Comparison of ENCODE assay signal across 27 cellular contexts in the genomic region with DNA sequence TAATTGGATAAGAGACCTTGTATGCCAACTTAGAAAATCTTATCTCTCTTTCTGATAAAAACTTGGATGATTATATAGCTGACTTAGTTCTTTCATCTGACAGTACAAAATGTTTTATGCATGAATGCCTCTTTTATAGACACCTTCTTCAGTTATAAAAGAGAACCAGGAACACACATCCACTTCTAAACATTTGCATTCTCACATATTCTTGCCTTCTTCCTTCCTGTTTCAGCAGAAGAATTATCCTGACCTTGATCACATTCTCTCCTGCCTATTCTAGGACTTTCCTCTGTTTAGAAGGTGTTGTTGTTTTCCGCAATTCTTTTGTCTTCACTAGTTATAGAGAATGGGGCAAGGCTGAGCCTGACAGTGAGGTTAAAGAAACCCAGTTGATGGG.
"Had no signal": no experiment of that assay in that cellular context is flagged by ENCODE, and none has a peak within 500 bp of the region (broad histone marks: within the 10 kb centered on the region; RNA-seq: fewer than 3 reads in every experiment).

No MANE protein-coding gene starts in this region.

- H3K9me3 Mint-ChIP-seq: effector memory CD8-positive, alpha-beta T cell; naive thymus-derived CD8-positive, alpha-beta T cell; nephron progenitor cell; stimulated activated naive CD8-positive, alpha-beta T cell treated with anti-CD3 and anti-CD28 coated beads, Interleukin-15, amount 100 ng/mL, for 72 hours had no signal

- H3K4me1 Mint-ChIP-seq: naive thymus-derived CD8-positive, alpha-beta T cell; nephron progenitor cell; stimulated activated naive CD8-positive, alpha-beta T cell treated with anti-CD3 and anti-CD28 coated beads, Interleukin-15, amount 100 ng/mL, for 72 hours had no signal

- H3K4me1 ChIP-seq: right lobe of liver, suprapubic skin, transverse colon, upper lobe of right lung, uterus had no signal

- DNase-seq: cortex of kidney; effector memory CD8-positive, alpha-beta T cell; foreskin fibroblast; gastrocnemius medialis; head of caudate nucleus; kidney; mammary epithelial cell; naive thymus-derived CD8-positive, alpha-beta T cell; nephron progenitor cell; occipital lobe; ovary; posterior cingulate gyrus; psoas muscle; right lobe of liver; small intestine; stimulated activated CD4-positive, alpha-beta T cell treated with anti-CD3 and anti-CD28 coated beads, Interleukin-15, amount 100 ng/mL, for 24 hours; stimulated activated CD4-positive, alpha-beta T cell treated with anti-CD3 and anti-CD28 coated beads, Interleukin-2, amount 100 ng/mL, for 48 hours; stimulated activated naive CD4-positive, alpha-beta T cell; stimulated activated naive CD8-positive, alpha-beta T cell treated with anti-CD3 and anti-CD28 coated beads, Interleukin-15, amount 100 ng/mL, for 72 hours; transverse colon; upper lobe of right lung; uterus had no signal

- H3K27me3 ChIP-seq: gastrocnemius medialis, hepatocyte, ovary, right lobe of liver, suprapubic skin, transverse colon, upper lobe of right lung, uterus had no signal

- H3K4me3 ChIP-seq: gastrocnemius medialis, hepatocyte, ovary, psoas muscle, right lobe of liver, suprapubic skin, transverse colon, upper lobe of right lung, uterus had no signal

- H3K27ac Mint-ChIP-seq: effector memory CD8-positive, alpha-beta T cell; naive thymus-derived CD8-positive, alpha-beta T cell; nephron progenitor cell; stimulated activated naive CD8-positive, alpha-beta T cell treated with anti-CD3 and anti-CD28 coated beads, Interleukin-15, amount 100 ng/mL, for 72 hours had no signal

- H3K4me2 ChIP-seq: hepatocyte had no signal

- H3K4me3 Mint-ChIP-seq: effector memory CD8-positive, alpha-beta T cell; naive thymus-derived CD8-positive, alpha-beta T cell; nephron progenitor cell; stimulated activated naive CD8-positive, alpha-beta T cell treated with anti-CD3 and anti-CD28 coated beads, Interleukin-15, amount 100 ng/mL, for 72 hours had no signal

- H3K9me3 ChIP-seq: gastrocnemius medialis, ovary, psoas muscle, right lobe of liver, suprapubic skin, transverse colon, upper lobe of right lung, uterus had no signal

- ATAC-seq: effector memory CD8-positive, alpha-beta T cell; esophagus mucosa; gastrocnemius medialis; left lobe of liver; naive thymus-derived CD8-positive, alpha-beta T cell; psoas muscle; right lobe of liver; stimulated activated naive CD8-positive, alpha-beta T cell treated with anti-CD3 and anti-CD28 coated beads, Interleukin-15, amount 100 ng/mL, for 72 hours; upper lobe of right lung had no signal

- H3K27ac ChIP-seq: epithelial cell of prostate, gastrocnemius medialis, hepatocyte, ovary, psoas muscle, right lobe of liver, suprapubic skin, transverse colon, upper lobe of right lung, uterus had no signal

- H3K79me2 ChIP-seq: hepatocyte had no signal

- H2AFZ ChIP-seq: hepatocyte had no signal

- H3K36me3 ChIP-seq: gastrocnemius medialis, ovary, right lobe of liver, suprapubic skin, transverse colon, upper lobe of right lung, uterus had no signal

- H3K36me3 Mint-ChIP-seq: naive thymus-derived CD8-positive, alpha-beta T cell had no signal
